In genomic region chr20:25044261-25044560, GRCh38 we compare ENCODE assay signal across 21 cellular contexts. TPM values are rescaled to one million over a fixed set of nuclear protein-coding genes. Genes with fewer than 3 reads are reported as not detected.
DNase-seq lines count a peak whose midpoint lies in the region; ATAC-seq and TF ChIP-seq lines count a peak whose summit lies in the region.
"Had no signal": no experiment of that assay in that cellular context is flagged by ENCODE, and none has a peak within 500 bp of the region (broad histone marks: within the 10 kb centered on the region; RNA-seq: fewer than 3 reads in every experiment).

No MANE protein-coding gene starts in this region.

- no peaks in the 10 kb centered on the region for H3K9me3 Mint-ChIP-seq in activated naive CD8-positive, alpha-beta T cell treated with anti-CD3 and anti-CD28 coated beads for 36 hours
- no peaks in the 10 kb centered on the region for H3K9me3 Mint-ChIP-seq in natural killer cell

- TF ChIP-seq CTCF in heart right ventricle (IDR thresholded peaks at IDR 0.05) (no peak), natural killer cell (IDR thresholded peaks at IDR 0.05) (no peak)

- intact Hi-C loops in heart right ventricle (cut with DNase I) = loop anchor here in 2 of 10 donors (10.0 kb wide), 2 partner anchors 201 to 1629 kb away; partner anchors contain the start of gene PYGB (in 1 of the 2)
- intact Hi-C loops in cardiac septum (cut with DNase I) = no loop called here
- intact Hi-C loops in natural killer cell (cut with micrococcal nuclease) = no loop called here
- intact Hi-C loops in aorta (cut with DNase I) = loop anchor here in 1 of 2 donors (5.0 kb wide), 1 partner anchor 193 kb away; no protein-coding TSS in a partner anchor

- H3K27me3 ChIP-seq in heart right ventricle = no peaks in the 10 kb centered on the region
- no peaks in the 10 kb centered on the region for H3K27me3 ChIP-seq in aorta (ENCODE audit: control insufficient read depth in 1 of 2, insufficient read depth in 2 of 2, low read length in 1 of 2)
- H3K27me3 ChIP-seq: uterus had no signal

- no peak overlapping the region for H3K4me3 ChIP-seq in heart right ventricle
- H3K4me3 ChIP-seq in aorta (ENCODE audit: low read length in 2 of 2) = no peak overlapping the region
- H3K4me3 ChIP-seq: uterus had no signal

- H3K36me3 ChIP-seq in heart right ventricle (peaks cover 0 to 35% (median 7%) of the 10 kb centered on the region in 9 donors), aorta (ENCODE audit: control insufficient read depth in 1 of 2, insufficient read depth in 2 of 2, low read length in 1 of 2) (no peaks in the 10 kb centered on the region)
- H3K36me3 ChIP-seq: uterus, WERI-Rb-1 had no signal

- H3K27ac Mint-ChIP-seq in activated naive CD8-positive, alpha-beta T cell treated with anti-CD3 and anti-CD28 coated beads for 36 hours = peak overlapping the region; percentile 91
- H3K27ac Mint-ChIP-seq in natural killer cell = peak overlapping the region; percentile 96

- H3K9me3 ChIP-seq in heart right ventricle = no peaks in the 10 kb centered on the region
- H3K9me3 ChIP-seq in aorta (ENCODE audit: control insufficient read depth, low read length) = no peaks in the 10 kb centered on the region
- H3K9me3 ChIP-seq: uterus had no signal

- no peak for DNase-seq in heart right ventricle
- no peak for DNase-seq in cardiac septum (ENCODE audit: low spot score)
- no peak for DNase-seq in activated naive CD8-positive, alpha-beta T cell treated with anti-CD3 and anti-CD28 coated beads for 36 hours
- DNase-seq in natural killer cell = no peak
- DNase-seq in aorta = peak; percentile 34 to 46
- DNase-seq: activated CD8-positive, alpha-beta memory T cell treated with anti-CD3 and anti-CD28 coated beads, Interleukin-2, amount 50 U/mL, for 48 hours; amniotic stem cell; MM.1S; NCI-H187; NCI-H524; PC-3; stimulated activated CD4-positive, alpha-beta T cell treated with anti-CD3 and anti-CD28 coated beads, Interleukin-4, amount 100 ng/mL, for 4 hours; uterus; WERI-Rb-1 had no signal

- ATAC-seq in heart right ventricle (no peak), natural killer cell (no peak), aorta (ENCODE audit: low FRiP score) (no peak), HG03045 (IDR thresholded peaks at IDR 0.05; ENCODE audit: unreplicated experiment) (no peak), HG03039 (IDR thresholded peaks at IDR 0.05; ENCODE audit: unreplicated experiment) (no peak), GM21367 (IDR thresholded peaks at IDR 0.05; ENCODE audit: unreplicated experiment) (no peak)
- ATAC-seq: PC-3, SK-N-SH treated with all-trans-retinoic acid at 6 μM for 48 hours had no signal

- H3K27ac ChIP-seq in heart right ventricle = peak overlapping the region; percentile 77 to 98 (median 90)
- peak overlapping the region in 1 of 2 donors; percentile 82 for H3K27ac ChIP-seq in aorta (ENCODE audit: low read depth in 1 of 2, low read length in 2 of 2)
- H3K27ac ChIP-seq: epithelial cell of prostate, WERI-Rb-1 had no signal

- WGBS in heart right ventricle, 2 donors = 98% methylated on average over 5 of the region's 5 CpGs
- WGBS in aorta, 2 donors = 89 to 93% methylated on average over 5 of the region's 5 CpGs

- H3K27me3 Mint-ChIP-seq in activated naive CD8-positive, alpha-beta T cell treated with anti-CD3 and anti-CD28 coated beads for 36 hours = no peaks in the 10 kb centered on the region
- H3K27me3 Mint-ChIP-seq in natural killer cell (ENCODE audit: low read depth in 2 of 2) = no peaks in the 10 kb centered on the region

- no peak overlapping the region for H3K4me3 Mint-ChIP-seq in activated naive CD8-positive, alpha-beta T cell treated with anti-CD3 and anti-CD28 coated beads for 36 hours
- H3K4me3 Mint-ChIP-seq in natural killer cell = no peak overlapping the region

- H3K36me3 Mint-ChIP-seq in activated naive CD8-positive, alpha-beta T cell treated with anti-CD3 and anti-CD28 coated beads for 36 hours = peaks cover 3% of the 10 kb centered on the region
- H3K36me3 Mint-ChIP-seq in natural killer cell = no peaks in the 10 kb centered on the region

- H3K4me1 ChIP-seq in heart right ventricle (peaks cover 56 to 100% (median 92%) of the 10 kb centered on the region in 9 donors), aorta (ENCODE audit: control insufficient read depth in 1 of 2, insufficient read depth in 2 of 2, low read length in 2 of 2) (peaks cover 3 to 5% of the 10 kb centered on the region in 2 donors)

- peaks cover 24% of the 10 kb centered on the region for H3K4me1 Mint-ChIP-seq in activated naive CD8-positive, alpha-beta T cell treated with anti-CD3 and anti-CD28 coated beads for 36 hours
- peaks cover 26 to 45% of the 10 kb centered on the region in 2 donors for H3K4me1 Mint-ChIP-seq in natural killer cell

RNA-seq across cellular contexts. Expression of gene ACSS1, which starts 13.7 kb away (rescaled TPM):
- total RNA-seq in heart right ventricle = 100 to 1,000 TPM in 3 of 10 donors, 10 to 100 TPM in 7; 72.5 to 114 (median 87.4) TPM
- 10 to 100 TPM; 29.7 to 62.2 TPM for polyA plus RNA-seq in heart right ventricle
- total RNA-seq in cardiac septum = 47.6 TPM
- total RNA-seq in activated naive CD8-positive, alpha-beta T cell treated with anti-CD3 and anti-CD28 coated beads for 36 hours = 10 to 100 TPM; 14.3 to 14.5 TPM
- 10 to 100 TPM; 46.3 to 67.4 (median 57.4) TPM for total RNA-seq in natural killer cell
- total RNA-seq in aorta = 10 to 100 TPM; 14.8 to 23.4 TPM
- 10 to 100 TPM in 1 of 2 donors, 1 to 10 TPM in 1; 7.6 to 21.8 TPM for polyA plus RNA-seq in aorta

RNA-seq across cellular contexts. Expression of gene VSX1, which starts 37.7 kb away (rescaled TPM):
- under 1 TPM in 8 of 10 donors, not detected in 2; 0.20 to 0.79 (median 0.42) TPM for total RNA-seq in heart right ventricle
- polyA plus RNA-seq in heart right ventricle = under 1 TPM; 0.16 to 0.37 TPM
- 0.54 TPM for total RNA-seq in cardiac septum
- total RNA-seq in activated naive CD8-positive, alpha-beta T cell treated with anti-CD3 and anti-CD28 coated beads for 36 hours = not detected
- not detected for total RNA-seq in natural killer cell
- total RNA-seq in aorta = not detected
- polyA plus RNA-seq in aorta = not detected
- total RNA-seq: H4, mesenteric fat pad, PC-3 had no signal

RNA-seq across cellular contexts. Expression of gene APMAP, which starts 51.7 kb away (rescaled TPM):
- total RNA-seq in heart right ventricle (10 to 100 TPM; 22.5 to 44.6 (median 33.1) TPM), cardiac septum (28.2 TPM), natural killer cell (100 to 1,000 TPM; 205 to 212 (median 207) TPM), aorta (10 to 100 TPM; 43.8 to 54.1 TPM)
- polyA plus RNA-seq in heart right ventricle (10 to 100 TPM; 15.3 to 48.5 TPM), aorta (10 to 100 TPM; 23.4 to 37.8 TPM)
- 10 to 100 TPM; 47.9 to 48.8 TPM for total RNA-seq in activated naive CD8-positive, alpha-beta T cell treated with anti-CD3 and anti-CD28 coated beads for 36 hours

Comparison
In these comparisons a context has a peak if more than half of its experiments do, and no peak if none do; other contexts are left out.
1. DNase-seq: peak in aorta (2 of 2); none in heart right ventricle (0 of 2), cardiac septum (single experiment), activated naive CD8-positive, alpha-beta T cell treated with anti-CD3 and anti-CD28 coated beads for 36 hours (single experiment) and natural killer cell (single experiment).